27 cellular contexts compared by ENCODE assay signal in genomic region chr10:32059472-32059871, GRCh38.
"Had no signal": no experiment of that assay in that cellular context is flagged by ENCODE, and none has a peak within 500 bp of the region (broad histone marks: within the 10 kb centered on the region; RNA-seq: fewer than 3 reads in every experiment).

No MANE protein-coding gene starts in this region.

- H3K27ac ChIP-seq: gastrocnemius medialis, neutrophil, skin epidermis, thyroid gland, upper lobe of left lung, vagina had no signal

- ATAC-seq: activated CD8-positive, alpha-beta memory T cell treated with anti-CD3 and anti-CD28 coated beads, Interleukin-2, amount 10 ng/mL, durations not matched to agents 7 days and 5 days; activated CD8-positive, alpha-beta T cell treated with anti-CD3 and anti-CD28 coated beads, Interleukin-2, amount 10 ng/mL, durations not matched to agents 7 days and 5 days; activated naive CD8-positive, alpha-beta T cell treated with anti-CD3 and anti-CD28 coated beads, Interleukin-2, amount 50 U/mL, for 24 hours; gastrocnemius medialis; left cardiac atrium; natural killer cell treated with Interleukin-12 subunit alpha and Interleukin-12 subunit beta and Interleukin-15 and Interleukin-18, amount 100 ng/mL, for 72 hours; sciatic nerve; stimulated activated memory B cell treated with anti-CD40 and anti-IgM and Interleukin-4, amounts not matched to agents 10 μg/mL and 1 μg/mL and 100 μg/mL, for 72 hours; stimulated activated naive CD8-positive, alpha-beta T cell treated with anti-CD3 and anti-CD28 coated beads, Interleukin-15, amount 100 ng/mL, for 72 hours had no signal

- H3K36me3 ChIP-seq: gastrocnemius medialis, neutrophil, thyroid gland, upper lobe of left lung, vagina had no signal

- FAIRE-seq: bronchial epithelial cell, endometrium had no signal

- H3K9me3 ChIP-seq: gastrocnemius medialis, neutrophil, thyroid gland, upper lobe of left lung, vagina had no signal

- DNase-seq: activated B cell treated with CpG ODN at 0.5 μM for 24 hours; activated CD8-positive, alpha-beta memory T cell treated with anti-CD3 and anti-CD28 coated beads, Interleukin-2, amount 10 ng/mL, durations not matched to agents 7 days and 5 days; activated CD8-positive, alpha-beta T cell treated with anti-CD3 and anti-CD28 coated beads, Interleukin-2, amount 10 ng/mL, durations not matched to agents 7 days and 5 days; activated naive CD8-positive, alpha-beta T cell treated with anti-CD3 and anti-CD28 coated beads, Interleukin-2, amount 50 U/mL, for 24 hours; activated T-cell treated with anti-CD3 and anti-CD28 coated beads, Interleukin-2, amount 50 U/mL, for 48 hours; dermis blood vessel endothelial cell; effector CD4-positive, alpha-beta T cell; gastrocnemius medialis; glutamatergic neuron; islet precursor cell; left cardiac atrium; stimulated activated CD4-positive, alpha-beta T cell treated with anti-CD3 and anti-CD28 coated beads, Interleukin-1b, Interleukin-23, amount 100 ng/mL, for 48 hours; stimulated activated CD4-positive, alpha-beta T cell treated with anti-CD3 and anti-CD28 coated beads, Interleukin-4, amount 100 ng/mL, for 4 hours; stimulated activated CD8-positive, alpha-beta memory T cell treated with anti-CD3 and anti-CD28 coated beads, Interleukin-4, amount 100 ng/mL, for 48 hours; stimulated activated naive CD8-positive, alpha-beta T cell treated with anti-CD3 and anti-CD28 coated beads, Interleukin-15, amount 100 ng/mL, for 72 hours; SW 1271; T-helper 9 cell; thyroid gland; upper lobe of left lung had no signal

- H3K27me3 ChIP-seq: gastrocnemius medialis, neutrophil, thyroid gland, upper lobe of left lung, vagina had no signal

- H3K4me3 ChIP-seq: gastrocnemius medialis, skin epidermis, thyroid gland, upper lobe of left lung, vagina had no signal
